Comparison of ENCODE assay signal across 10 cellular contexts in genomic region chr1:58823481-58824010, GRCh38. TPM values are rescaled to one million over a fixed set of nuclear protein-coding genes. Genes with fewer than 3 reads are reported as not detected.
DNase-seq lines count a peak whose midpoint lies in the region; ATAC-seq, FAIRE-seq and TF ChIP-seq lines count a peak whose summit lies in the region.
"Had no signal": no experiment of that assay in that cellular context is flagged by ENCODE, and none has a peak within 500 bp of the region (broad histone marks: within the 10 kb centered on the region; RNA-seq: fewer than 3 reads in every experiment).

No MANE protein-coding gene starts in this region.

- H3K36me3 ChIP-seq in PC-9 (ENCODE audit: low read depth) (no peaks in the 10 kb centered on the region), endothelial cell of umbilical vein (ENCODE audit: control insufficient read depth in 2 of 2, extremely low read depth in 1 of 2, insufficient read depth in 2 of 2, low read length in 2 of 2) (no peaks in the 10 kb centered on the region), HAP-1 (replicated peaks) (no peaks in the 10 kb centered on the region)

- H3K4me3 Mint-ChIP-seq in osteocyte (ENCODE audit: unreplicated experiment): no peak overlapping the region

- peaks cover 16% of the 10 kb centered on the region for H3K9me3 Mint-ChIP-seq in osteocyte (ENCODE audit: unreplicated experiment)

- peaks cover 14% of the 10 kb centered on the region for H3K36me3 Mint-ChIP-seq in osteocyte (ENCODE audit: unreplicated experiment)

- H3K4me1 ChIP-seq in PC-9 (replicated peaks; ENCODE audit: insufficient read depth): peaks cover 56% of the 10 kb centered on the region
- peaks cover 33% of the 10 kb centered on the region for H3K4me1 ChIP-seq in endothelial cell of umbilical vein (ENCODE audit: control insufficient read depth, extremely low read depth, insufficient read depth, low read length)
- H3K4me1 ChIP-seq in HAP-1: peaks cover 2% of the 10 kb centered on the region

- in situ Hi-C loops in HAP-1 (cut with MboI; ENCODE audit: low sequenced_read_pairs): no loop called here

- H3K9me2 ChIP-seq in PC-9 (ENCODE audit: insufficient read depth): no peaks in the 10 kb centered on the region

- no peaks in the 10 kb centered on the region for H3K9me1 ChIP-seq in endothelial cell of umbilical vein (replicated peaks; ENCODE audit: control insufficient read depth, extremely low read depth, insufficient read depth, low read length)

- TF ChIP-seq CTCF in PC-9 (conservative IDR thresholded peaks at IDR 0.05): no peak
- no peak for TF ChIP-seq CTCF in endothelial cell of umbilical vein (IDR thresholded peaks at IDR 0.05; ENCODE audit: extremely low read depth in 1 of 2, insufficient read depth in 1 of 2, low read depth in 1 of 2, low read length in 2 of 2)
- no peak for TF ChIP-seq CTCF in osteocyte (IDR thresholded peaks at IDR 0.05)

- H2AFZ ChIP-seq in PC-9 (0 out of 2 replicates have a peak overlapping the region, but pooled peaks have one; percentile 37), endothelial cell of umbilical vein (ENCODE audit: low read depth, low read length) (peak overlapping the region; percentile 32)

- CTCF ChIA-PET in PC-9 (lab: Charles Lee) (no interaction called here), endothelial cell of umbilical vein (lab: Charles Lee) (interaction anchor here (1.0 to 1.5 kb wide), 2 partner anchors 25 to 60 kb away, joined by 4 read pairs; no protein-coding TSS in a partner anchor)

- H3K4me2 ChIP-seq in PC-9: peak overlapping the region; percentile 66
- no peak overlapping the region for H3K4me2 ChIP-seq in endothelial cell of umbilical vein (ENCODE audit: insufficient read depth, low read length)

- H3K4me3 ChIP-seq in PC-9: no peak overlapping the region
- H3K4me3 ChIP-seq in endothelial cell of umbilical vein (replicated peaks in 1 of 3; ENCODE audit: insufficient read depth in 1 of 3, low read depth in 1 of 3, low read length in 3 of 3): no peak overlapping the region
- no peak overlapping the region for H3K4me3 ChIP-seq in HAP-1

- no peak for TF ChIP-seq POLR2A in endothelial cell of umbilical vein (IDR thresholded peaks at IDR 0.05; ENCODE audit: low read depth, low read length)

- intact Hi-C loops in PC-9 (cut with micrococcal nuclease; ENCODE audit: unreplicated experiment) (no loop called here), endothelial cell of umbilical vein (cut with micrococcal nuclease) (no loop called here)

- no peaks in the 10 kb centered on the region for H3K27me3 ChIP-seq in PC-9 (ENCODE audit: insufficient read depth, low read depth)
- no peaks in the 10 kb centered on the region for H3K27me3 ChIP-seq in endothelial cell of umbilical vein (ENCODE audit: control insufficient read depth in 2 of 2, insufficient read depth in 2 of 2, low read length in 2 of 2)
- peaks cover 10% of the 10 kb centered on the region for H3K27me3 ChIP-seq in HAP-1 (ENCODE audit: low read depth)

- peaks cover 46% of the 10 kb centered on the region for H3F3A ChIP-seq in PC-9 (ENCODE audit: insufficient read depth, low read depth)

- FAIRE-seq in endothelial cell of umbilical vein (lab: Jason Lieb, UNC): peak; percentile 82

- BruUV-seq in PC-9 (replicated peaks; lab: Mats Ljungman, UMichigan): TSS peak; percentile 22
- BruUV-seq in endothelial cell of umbilical vein (replicated peaks; lab: Mats Ljungman, UMichigan): no TSS peak

- H3K9ac ChIP-seq in endothelial cell of umbilical vein (replicated peaks; ENCODE audit: extremely low read depth, insufficient read depth, low read length): no peak overlapping the region

- POLR2A ChIA-PET in PC-9 (lab: Charles Lee; ENCODE audit: unreplicated experiment) (interaction anchor here (0.7 kb wide), 2 partner anchors 59 to 620 kb away, joined by 3 to 6 read pairs; no protein-coding TSS in a partner anchor), endothelial cell of umbilical vein (lab: Charles Lee) (no interaction called here)

- peak overlapping the region; percentile 58 for H3K27ac Mint-ChIP-seq in osteocyte (ENCODE audit: unreplicated experiment)
- H3K27ac Mint-ChIP-seq: activated naive CD4-positive, alpha-beta T cell treated with anti-CD3 and anti-CD28 coated beads, Interleukin-2, amount 50 U/mL, for 72 hours had no signal

- no peak for ATAC-seq in HG02973 (IDR thresholded peaks at IDR 0.05; ENCODE audit: unreplicated experiment)
- ATAC-seq in HG02884 (IDR thresholded peaks at IDR 0.05; ENCODE audit: unreplicated experiment): no peak
- ATAC-seq: activated naive CD4-positive, alpha-beta T cell treated with anti-CD3 and anti-CD28 coated beads, Interleukin-2, amount 50 U/mL, for 72 hours had no signal

- H3K27ac ChIP-seq in PC-9 (peak overlapping the region; percentile 74), endothelial cell of umbilical vein (ENCODE audit: insufficient read depth, low read depth, low read length) (peak overlapping the region; percentile 9)

- no peaks in the 10 kb centered on the region for H4K20me1 ChIP-seq in PC-9 (ENCODE audit: insufficient read depth)
- no peaks in the 10 kb centered on the region for H4K20me1 ChIP-seq in endothelial cell of umbilical vein (replicated peaks; ENCODE audit: control insufficient read depth, extremely low read depth, insufficient read depth, low read length)

- DNase-seq in ELR (ENCODE audit: low read depth) (peak; percentile 97), PC-9 (peak; percentile 64 to 94), endothelial cell of umbilical vein (ENCODE audit: low read depth, low spot score) (peak; percentile 81), osteocyte (ENCODE audit: extremely low spot score, unreplicated experiment) (no peak), HAP-1 (ENCODE audit: low spot score in 2 of 2) (no peak), NOMO-1 (lab: John Stamatoyannopoulos, UW; ENCODE audit: unreplicated experiment in 2 of 2) (no peak)
- DNase-seq: stimulated activated naive CD4-positive, alpha-beta T cell had no signal

- peaks cover 33% of the 10 kb centered on the region for H3K4me1 Mint-ChIP-seq in osteocyte (ENCODE audit: unreplicated experiment)

- dilution Hi-C loops in endothelial cell of umbilical vein (cut with MboI; ENCODE audit: extremely low pct_ligation_motif_present, low sequenced_read_pairs): no loop called here

- H3K9me3 ChIP-seq in PC-9 (ENCODE audit: insufficient read depth, low read depth): peaks cover 5% of the 10 kb centered on the region; the same call in 1 of the 2 replicates
- H3K9me3 ChIP-seq in endothelial cell of umbilical vein (replicated peaks; ENCODE audit: control insufficient read depth, insufficient read depth, low read length): peaks cover 2% of the 10 kb centered on the region
- H3K9me3 ChIP-seq in HAP-1: peaks cover 3% of the 10 kb centered on the region; the same call in 1 of the 2 replicates

- H3K79me2 ChIP-seq in PC-9 (ENCODE audit: low read depth): no peaks in the 10 kb centered on the region
- H3K79me2 ChIP-seq in endothelial cell of umbilical vein (ENCODE audit: control insufficient read depth, insufficient read depth, low read length): no peaks in the 10 kb centered on the region

- H3K27me3 Mint-ChIP-seq in osteocyte (ENCODE audit: unreplicated experiment): no peaks in the 10 kb centered on the region

TF ChIP-seq in endothelial cell of umbilical vein, 7 proteins besides CTCF, POLR2A, EP300 and RAD21:
- peak; percentile 32 for TF ChIP-seq GATA2 (IDR thresholded peaks at IDR 0.05; ENCODE audit: insufficient read depth, insufficient read length, low read depth, low read length)
- TF ChIP-seq FOS (IDR thresholded peaks at IDR 0.05; ENCODE audit: borderline replicate concordance, insufficient read depth, low read length): peak; percentile 94
- TF ChIP-seq MAX (IDR thresholded peaks at IDR 0.05; ENCODE audit: insufficient read depth, insufficient read length): no peak
- no peak for TF ChIP-seq POLR2AphosphoS5 (IDR thresholded peaks at IDR 0.05; ENCODE audit: insufficient read depth, low read depth, low read length)
- peak; percentile 49 for TF ChIP-seq JUN (IDR thresholded peaks at IDR 0.05; ENCODE audit: borderline replicate concordance, insufficient read depth, insufficient read length, low read depth)
- no peak for TF ChIP-seq EZH2 (IDR thresholded peaks at IDR 0.05; ENCODE audit: borderline replicate concordance, low read depth, low read length, severe bottlenecking)
- TF ChIP-seq MYC (IDR thresholded peaks at IDR 0.05; ENCODE audit: low read depth, low read length): no peak

RNA-seq across cellular contexts. Expression of gene JUN, which starts 39.7 kb away (rescaled TPM):
- total RNA-seq in PC-9 (2021) (74.7 and 93.7 TPM in 2 replicates), endothelial cell of umbilical vein (81.1 and 88.3 TPM in 2 replicates), osteocyte (115 and 134 TPM in 2 replicates)
- 80.0 and 89.3 TPM in 2 replicates for polyA plus RNA-seq in endothelial cell of umbilical vein
- 57.8 and 84.1 TPM in 2 replicates for polyA plus RNA-seq in endothelial cell of umbilical vein (2011; cell fraction: cytosol; rRNA removed)
- 130 and 140 TPM in 2 replicates for polyA plus RNA-seq in endothelial cell of umbilical vein (2011; cell fraction: nucleus; rRNA removed)
- 67.6 and 99.1 TPM in 2 replicates for polyA plus RNA-seq in endothelial cell of umbilical vein (2012)
- 50.1 and 61.0 TPM in 2 replicates for polyA minus RNA-seq in endothelial cell of umbilical vein
- polyA minus RNA-seq in endothelial cell of umbilical vein (2011; cell fraction: cytosol; rRNA and poly(A)+ RNA removed): 12.2 TPM
- polyA minus RNA-seq in endothelial cell of umbilical vein (2011; cell fraction: nucleus; rRNA and poly(A)+ RNA removed): 92.9 and 191 TPM in 2 replicates

Comparison
In these comparisons a context has a peak if more than half of its experiments do, and no peak if none do; other contexts are left out.
1. DNase-seq: peak in ELR (single experiment), PC-9 (2 of 2) and endothelial cell of umbilical vein (single experiment); none in osteocyte (single experiment), HAP-1 (0 of 2) and NOMO-1 (0 of 2).